In genomic region chr1:168848041-168848440, GRCh38 we compare ENCODE assay signal across 27 cellular contexts.
"Had no signal": no experiment of that assay in that cellular context is flagged by ENCODE, and none has a peak within 500 bp of the region (broad histone marks: within the 10 kb centered on the region; RNA-seq: fewer than 3 reads in every experiment).

No MANE protein-coding gene starts in this region.

- H3K4me1 ChIP-seq: right lobe of liver, testis, vagina had no signal

- H3K9me3 Mint-ChIP-seq: activated naive CD4-positive, alpha-beta T cell treated with anti-CD3 and anti-CD28 coated beads, Interleukin-2, amount 50 U/mL, for 72 hours; T-helper 2 cell treated with Interferon-gamma antibody and Interleukin-4, amounts not matched to agents 5 μg/mL and 100 μg/mL, for 36 hours had no signal

- H3K4me1 Mint-ChIP-seq: activated B cell treated with CpG ODN at 0.5 μM for 24 hours; activated CD8-positive, alpha-beta memory T cell treated with anti-CD3 and anti-CD28 coated beads, Interleukin-2, amount 10 ng/mL, durations not matched to agents 7 days and 5 days; endodermal cell had no signal

- H3K27ac Mint-ChIP-seq: activated B cell treated with CpG ODN at 0.5 μM for 24 hours; activated CD8-positive, alpha-beta memory T cell treated with anti-CD3 and anti-CD28 coated beads, Interleukin-2, amount 10 ng/mL, durations not matched to agents 7 days and 5 days; activated CD8-positive, alpha-beta T cell treated with anti-CD3 and anti-CD28 coated beads, Interleukin-2, amount 10 ng/mL, durations not matched to agents 7 days and 5 days; activated naive CD4-positive, alpha-beta T cell treated with anti-CD3 and anti-CD28 coated beads, Interleukin-2, amount 50 U/mL, for 72 hours; endodermal cell; T-helper 2 cell treated with Interferon-gamma antibody and Interleukin-4, amounts not matched to agents 5 μg/mL and 100 μg/mL, for 36 hours had no signal

- H3K4me3 Mint-ChIP-seq: activated B cell treated with CpG ODN at 0.5 μM for 24 hours; activated CD8-positive, alpha-beta memory T cell treated with anti-CD3 and anti-CD28 coated beads, Interleukin-2, amount 10 ng/mL, durations not matched to agents 7 days and 5 days; activated CD8-positive, alpha-beta T cell treated with anti-CD3 and anti-CD28 coated beads, Interleukin-2, amount 10 ng/mL, durations not matched to agents 7 days and 5 days; endodermal cell; nephron; T-helper 2 cell treated with Interferon-gamma antibody and Interleukin-4, amounts not matched to agents 5 μg/mL and 100 μg/mL, for 36 hours had no signal

- H3K36me3 ChIP-seq: esophagus squamous epithelium, heart right ventricle, left ventricle myocardium inferior, right lobe of liver, vagina had no signal

- DNase-seq: activated B cell treated with CpG ODN at 0.5 μM for 24 hours; activated CD4-positive, alpha-beta T cell treated with anti-CD3 and anti-CD28 coated beads, Interleukin-2, amount 50 U/mL, for 1 hour; activated CD8-positive, alpha-beta memory T cell treated with anti-CD3 and anti-CD28 coated beads, Interleukin-2, amount 10 ng/mL, durations not matched to agents 7 days and 5 days; activated CD8-positive, alpha-beta T cell treated with anti-CD3 and anti-CD28 coated beads, Interleukin-2, amount 10 ng/mL, durations not matched to agents 7 days and 5 days; activated naive CD4-positive, alpha-beta T cell; activated T-cell treated with anti-CD3 and anti-CD28 coated beads, Interleukin-2, amount 50 U/mL, for 48 hours; cerebellar nuclear complex; cortex of kidney; endodermal cell; esophagus squamous epithelium; foreskin melanocyte; heart right ventricle; left ventricle myocardium inferior; mesendoderm; right lobe of liver; stimulated activated CD4-positive, alpha-beta T cell treated with anti-CD3 and anti-CD28 coated beads, Interleukin-15, amount 100 ng/mL, for 24 hours; stimulated activated CD4-positive, alpha-beta T cell treated with anti-CD3 and anti-CD28 coated beads, Interleukin-2, amount 100 ng/mL, for 24 hours; stimulated activated naive CD4-positive, alpha-beta T cell; T-helper 1 cell; testis; trophoblast cell had no signal

- H3K36me3 Mint-ChIP-seq: activated CD8-positive, alpha-beta memory T cell treated with anti-CD3 and anti-CD28 coated beads, Interleukin-2, amount 10 ng/mL, durations not matched to agents 7 days and 5 days; activated naive CD4-positive, alpha-beta T cell treated with anti-CD3 and anti-CD28 coated beads, Interleukin-2, amount 50 U/mL, for 72 hours had no signal

- H3K4me3 ChIP-seq: esophagus squamous epithelium, heart right ventricle, left ventricle myocardium inferior, lung, right lobe of liver, testis, vagina had no signal

- ATAC-seq: activated CD8-positive, alpha-beta memory T cell treated with anti-CD3 and anti-CD28 coated beads, Interleukin-2, amount 10 ng/mL, durations not matched to agents 7 days and 5 days; activated CD8-positive, alpha-beta T cell treated with anti-CD3 and anti-CD28 coated beads, Interleukin-2, amount 10 ng/mL, durations not matched to agents 7 days and 5 days; activated naive CD4-positive, alpha-beta T cell treated with anti-CD3 and anti-CD28 coated beads, Interleukin-2, amount 50 U/mL, for 72 hours; heart right ventricle; right lobe of liver had no signal

- H3K9me3 ChIP-seq: esophagus squamous epithelium, right lobe of liver, testis, vagina had no signal

- H3K27me3 ChIP-seq: esophagus squamous epithelium, heart right ventricle, right lobe of liver, testis, vagina had no signal

- H3K27ac ChIP-seq: epithelial cell of prostate, esophagus squamous epithelium, heart right ventricle, left ventricle myocardium inferior, right lobe of liver, testis, vagina had no signal
